Comparison of ENCODE assay signal across 11 cellular contexts in the genomic region with DNA sequence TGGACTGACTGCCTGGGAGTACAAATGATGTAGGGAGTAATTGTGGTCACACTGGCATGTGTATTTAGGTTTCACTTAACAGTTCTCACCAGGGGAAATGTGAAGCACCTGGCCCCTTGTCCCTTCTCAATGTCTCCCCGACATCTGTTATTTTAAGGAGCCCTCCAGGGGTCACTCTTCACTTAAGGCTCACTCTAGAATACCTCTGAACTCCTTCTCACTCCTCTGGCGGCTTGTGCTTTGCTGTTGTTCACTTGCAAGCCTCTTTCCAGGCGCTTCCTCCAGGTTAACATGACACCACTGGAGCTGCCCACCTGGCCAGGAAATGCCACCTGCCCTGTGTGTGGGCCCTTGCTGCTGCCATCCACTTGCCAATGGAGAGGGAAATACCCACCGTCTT. TPM values are rescaled to one million over a fixed set of nuclear protein-coding genes. Genes with fewer than 3 reads are reported as not detected.
DNase-seq lines count a peak whose midpoint lies in the region; ATAC-seq, FAIRE-seq and TF ChIP-seq lines count a peak whose summit lies in the region.
"Had no signal": no experiment of that assay in that cellular context is flagged by ENCODE, and none has a peak within 500 bp of the region (broad histone marks: within the 10 kb centered on the region; RNA-seq: fewer than 3 reads in every experiment).

No MANE protein-coding gene starts in this region.

- TF ChIP-seq POLR2A in K562 (conservative IDR thresholded peaks at IDR 0.05) = no peak

- ATAC-seq in HG03432 (IDR thresholded peaks at IDR 0.05; ENCODE audit: unreplicated experiment) (peak; percentile 63), K562 (peak; percentile 80), psoas muscle (no peak)
- ATAC-seq: stimulated activated effector memory CD8-positive, alpha-beta T cell treated with anti-CD3 and anti-CD28 coated beads, Interleukin-12 subunit alpha, Interleukin-12 subunit beta, amount 100 ng/mL, for 72 hours had no signal

- CTCF ChIA-PET in K562 (lab: Yijun Ruan, JAX; ENCODE audit: low intra/inter-chr PET ratio) = no interaction called here

- WGBS in K562 (ENCODE audit: insufficient coverage, low coverage, missing lambda C conversion rate) = 51% methylated on average over 4 of the region's 4 CpGs
- 36 to 39% (median 37%) methylated on average over 4 of the region's 4 CpGs for WGBS in psoas muscle, 3 donors

- H3K36me3 ChIP-seq in K562 (ENCODE audit: control insufficient read depth, insufficient read depth, low read length) = no peaks in the 10 kb centered on the region
- H3K36me3 ChIP-seq in psoas muscle (ENCODE audit: insufficient read depth in 1 of 2, low read depth in 1 of 2) = no peaks in the 10 kb centered on the region

- intact Hi-C loops in K562 (cut with micrococcal nuclease) = no loop called here
- intact Hi-C loops in psoas muscle (cut with DNase I) = no loop called here

- in situ Hi-C loops in K562 (cut with MboI) = loop anchor here (25.0 kb wide), 1 partner anchor 353 kb away; the partner anchor contains the start of genes ADCY4 and RIPK3

- DNase-seq in GM12865 (ENCODE audit: low read depth) = peak; percentile 66
- DNase-seq in GM19239 (ENCODE audit: insufficient read length, low spot score) = no peak
- peak; percentile 13 to 41 (median 21) for DNase-seq in K562 (ENCODE audit: extremely low read depth in 1 of 4, low spot score in 3 of 4)
- no peak for DNase-seq in retina
- no peak for DNase-seq in psoas muscle
- DNase-seq in GM19240 (ENCODE audit: insufficient read length, low spot score) = no peak
- DNase-seq in COLO829 (ENCODE audit: low spot score) = no peak
- DNase-seq: naive B cell had no signal

- H3K4me3 ChIP-seq in GM12865 (ENCODE audit: low read depth, low read length) = no peak overlapping the region
- no peak overlapping the region for H3K4me3 ChIP-seq in K562
- H3K4me3 ChIP-seq in psoas muscle = no peak overlapping the region

- POLR2A ChIA-PET in K562 (lab: Yijun Ruan, JAX) = interaction anchor here (1.0 kb wide), 1 partner anchor 10 kb away, joined by 3 read pairs; no protein-coding TSS in a partner anchor

- TF ChIP-seq CTCF in GM12865 (IDR thresholded peaks at IDR 0.05; ENCODE audit: insufficient read depth, low read depth, low read length, missing control alignments) (peak; percentile 30), K562 (IDR thresholded peaks at IDR 0.05 in 2 of 3, conservative IDR thresholded peaks at IDR 0.05 in 1 of 3; ENCODE audit: insufficient read depth in 2 of 3, low read depth in 1 of 3, low read length in 3 of 3) (peak; percentile 32 to 49 (median 40); a peak in 4 of 6 replicates), psoas muscle (IDR thresholded peaks at IDR 0.05) (no peak)

- TF ChIP-seq EP300 in K562 (IDR thresholded peaks at IDR 0.05; ENCODE audit: low read length) = no peak

- peak overlapping the region; percentile 55; the same call in 1 of the 2 replicates for H2AFZ ChIP-seq in K562 (ENCODE audit: low read depth, low read length)

- FAIRE-seq in GM19239 (lab: Jason Lieb, UNC) (peak; percentile 69), K562 (lab: Jason Lieb, UNC) (peak; percentile 42)

- no peaks in the 10 kb centered on the region for H3K27me3 ChIP-seq in K562 (ENCODE audit: control insufficient read depth in 2 of 2, insufficient read depth in 2 of 2, low read length in 2 of 2)
- peaks cover 0 to 4% (median 0%) of the 10 kb centered on the region in 3 donors for H3K27me3 ChIP-seq in psoas muscle (ENCODE audit: insufficient read depth in 3 of 3, low read length in 2 of 3)

- no peaks in the 10 kb centered on the region for H4K20me1 ChIP-seq in K562 (replicated peaks; ENCODE audit: control insufficient read depth, insufficient read depth, low read length)

- peaks cover 5% of the 10 kb centered on the region for H3K9me3 ChIP-seq in K562 (replicated peaks; ENCODE audit: control insufficient read depth, insufficient read depth, low read depth, low read length)
- H3K9me3 ChIP-seq in psoas muscle = no peaks in the 10 kb centered on the region

- no peaks in the 10 kb centered on the region for H3K79me2 ChIP-seq in K562 (ENCODE audit: control insufficient read depth, insufficient read depth, low read length)

- H3K9ac ChIP-seq in K562 (ENCODE audit: insufficient read depth in 1 of 2, low read depth in 2 of 2, low read length in 2 of 2) = no peak overlapping the region

- H3K4me1 ChIP-seq in K562 (replicated peaks in 1 of 2; ENCODE audit: control insufficient read depth in 2 of 2, insufficient read depth in 2 of 2, low read length in 2 of 2) (peaks cover 0 to 24% of the 10 kb centered on the region in 2 experiments; a peak in 3 of 5 replicates), psoas muscle (no peaks in the 10 kb centered on the region)

- TF ChIP-seq RAD21 in K562 (CRISPR knock-in tag; conservative IDR thresholded peaks at IDR 0.05 in 1 of 2, IDR thresholded peaks at IDR 0.05 in 1 of 2) = peak in 1 of 2 experiments; percentile 30; a peak in 1 of 4 replicates

- no peaks in the 10 kb centered on the region for H3K9me1 ChIP-seq in K562 (ENCODE audit: control insufficient read depth, insufficient read depth, low read length)

- H3K27ac ChIP-seq in K562 (ENCODE audit: extremely low read depth, low read depth, low read length) (no peak overlapping the region), psoas muscle (no peak overlapping the region)
- H3K27ac ChIP-seq: epithelial cell of prostate had no signal

- no TSS peak for BruUV-seq in K562 (replicated peaks; lab: Mats Ljungman, UMichigan)

- no peak overlapping the region for H3K4me2 ChIP-seq in K562 (ENCODE audit: insufficient read depth, low read length)

TF ChIP-seq in K562, 482 proteins besides CTCF, POLR2A, EP300 and RAD21:
- TF ChIP-seq NCOA1 (IDR thresholded peaks at IDR 0.05; ENCODE audit: low read depth) (no peak), MYC (IDR thresholded peaks at IDR 0.05; ENCODE audit: low read depth, low read length) (no peak), MYC (CRISPR knock-in tag; IDR thresholded peaks at IDR 0.05; ENCODE audit: borderline replicate concordance, low read depth) (no peak), ZC3H8 (IDR thresholded peaks at IDR 0.05) (no peak), PTRF (tag; IDR thresholded peaks at IDR 0.05) (no peak), MBD2 (IDR thresholded peaks at IDR 0.05; ENCODE audit: borderline replicate concordance, low read depth) (no peak), SNAPC5 (CRISPR knock-in tag; IDR thresholded peaks at IDR 0.05) (no peak), ZNF57 (CRISPR knock-in tag; IDR thresholded peaks at IDR 0.05) (no peak), E4F1 (CRISPR knock-in tag; IDR thresholded peaks at IDR 0.05; ENCODE audit: borderline replicate concordance) (no peak), FOXJ3 (CRISPR knock-in tag; IDR thresholded peaks at IDR 0.05) (no peak), WHSC1 (IDR thresholded peaks at IDR 0.05; ENCODE audit: low read length) (no peak), TSC22D4 (tag; IDR thresholded peaks at IDR 0.05) (no peak)

RNA-seq across cellular contexts. Expression of gene GZMB, which starts 56.5 kb away (rescaled TPM):
- total RNA-seq in K562 (2011; cell fraction: chromatin; rRNA removed; ENCODE audit: low replicate concordance) = not detected in 2 replicates
- total RNA-seq in K562 (2011; cell fraction: nucleolus; rRNA removed) = 0.33 TPM in 1 of 2 replicates, not detected in the other
- total RNA-seq in K562 (2011; cell fraction: nucleoplasm; rRNA removed) = not detected in 2 replicates
- not detected in 2 replicates for total RNA-seq in K562 (2014; rRNA removed)
- total RNA-seq in K562 (2014; rRNA removed; fragmentation: Illumina TruSeq; extraction: Trizol) = not detected in 2 replicates
- 0.23 TPM in 1 of 2 replicates, not detected in the other for total RNA-seq in K562 (2015; rRNA removed; fragmentation: Illumina TruSeq; extraction: Trizol)
- total RNA-seq in K562 (2021) = 0.95 and 1.2 TPM in 2 replicates
- polyA plus RNA-seq in K562 (2011; rRNA removed) = 0.08 TPM in 1 of 2 replicates, not detected in the other
- polyA plus RNA-seq in K562 (2011; cell fraction: cytosol; rRNA removed) = 0.09 TPM in 1 of 2 replicates, not detected in the other
- polyA plus RNA-seq in K562 (2011; cell fraction: nucleus; rRNA removed) = not detected in 2 replicates
- polyA plus RNA-seq in K562 (2012) = 0.29 and 0.86 TPM in 2 replicates
- polyA plus RNA-seq in K562 (2014; fragmentation: Illumina TruSeq; extraction: Trizol) = not detected in 2 replicates
- not detected for polyA plus RNA-seq in K562 (2014; fragmentation: Nextera tagmentation; extraction: Ambion mirVana)
- 0.68 TPM in 1 of 2 replicates, not detected in the other for polyA plus RNA-seq in K562 (2014; rRNA removed)
- not detected in 2 replicates for polyA minus RNA-seq in K562 (2011; rRNA and poly(A)+ RNA removed)
- polyA minus RNA-seq in K562 (2011; cell fraction: cytosol; rRNA and poly(A)+ RNA removed) = not detected in 2 replicates
- polyA minus RNA-seq in K562 (2011; cell fraction: nucleus; rRNA and poly(A)+ RNA removed) = not detected in 2 replicates
- total RNA-seq in psoas muscle = 1 to 10 TPM in 1 of 4 donors, under 1 TPM in 2, not detected in 1; 0.29 to 1.0 (median 0.83) TPM
- polyA plus RNA-seq in psoas muscle = under 1 TPM; 0.22 to 0.59 (median 0.32) TPM

Comparison
In these comparisons a context has a peak if more than half of its experiments do, and no peak if none do; other contexts are left out.
1. DNase-seq: peak in GM12865 (single experiment) and K562 (4 of 4); none in GM19239 (single experiment), retina (single experiment), psoas muscle (0 of 2), GM19240 (single experiment) and COLO829 (single experiment).
2. ATAC-seq: peak in HG03432 (single experiment) and K562 (single experiment); none in psoas muscle (0 of 4).